ENCODE assay signal across 21 cellular contexts in the genomic region with DNA sequence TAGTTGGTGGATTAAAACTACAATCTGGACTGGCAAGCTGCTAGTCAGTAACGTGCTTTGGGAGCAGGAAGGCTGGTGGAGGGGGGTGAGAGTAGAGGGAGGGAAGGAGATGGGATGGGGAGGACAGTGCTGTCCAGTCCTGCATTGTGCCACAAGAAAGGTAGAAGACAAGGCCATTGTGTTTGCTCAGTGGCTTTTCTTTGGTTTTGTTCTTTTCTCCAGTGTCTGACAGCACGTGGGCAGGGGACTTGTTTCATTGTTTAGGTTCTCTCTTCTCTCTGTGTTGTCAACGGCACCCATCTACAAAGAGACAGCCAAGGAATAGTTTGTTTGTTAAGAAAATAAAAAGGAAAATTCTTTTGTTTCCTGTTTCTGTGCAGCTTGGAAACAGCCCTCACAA.
A peak's percentile ranks its signal among the peaks of the same experiment; 100 is the strongest.
DNase-seq lines count a peak whose midpoint lies in the region; FAIRE-seq and TF ChIP-seq lines count a peak whose summit lies in the region.
"Had no signal": no experiment of that assay in that cellular context is flagged by ENCODE, and none has a peak within 500 bp of the region (broad histone marks: within the 10 kb centered on the region; RNA-seq: fewer than 3 reads in every experiment).

No MANE protein-coding gene starts in this region.

- H3K36me3 ChIP-seq in endothelial cell of umbilical vein (ENCODE audit: control insufficient read depth in 2 of 2, extremely low read depth in 1 of 2, insufficient read depth in 2 of 2, low read length in 2 of 2) (no peaks in the 10 kb centered on the region), OCI-LY7 (ENCODE audit: insufficient read depth, low read length) (no peaks in the 10 kb centered on the region)
- H3K36me3 ChIP-seq: BLaER1 treated with 17β-estradiol and CSF1 and Interleukin-3, amounts not matched to agents 10 nM and 100 nM had no signal

- no peak for TF ChIP-seq POLR2A in endothelial cell of umbilical vein (IDR thresholded peaks at IDR 0.05; ENCODE audit: low read depth, low read length)

- H4K20me1 ChIP-seq in endothelial cell of umbilical vein (replicated peaks; ENCODE audit: control insufficient read depth, extremely low read depth, insufficient read depth, low read length) (no peaks in the 10 kb centered on the region), OCI-LY7 (ENCODE audit: insufficient read depth, low read length) (no peaks in the 10 kb centered on the region)
- H4K20me1 ChIP-seq: BLaER1 treated with 17β-estradiol and CSF1 and Interleukin-3, amounts not matched to agents 10 nM and 100 nM had no signal

- POLR2A ChIA-PET in endothelial cell of umbilical vein (lab: Charles Lee) = no interaction called here
- POLR2A ChIA-PET in OCI-LY7 (lab: Charles Lee) = no interaction called here

- intact Hi-C loops in endothelial cell of umbilical vein (cut with micrococcal nuclease) = no loop called here
- intact Hi-C loops in OCI-LY7 (cut with micrococcal nuclease; ENCODE audit: unreplicated experiment) = no loop called here

- H3K4me1 ChIP-seq in endothelial cell of umbilical vein (ENCODE audit: control insufficient read depth, extremely low read depth, insufficient read depth, low read length) (no peaks in the 10 kb centered on the region), OCI-LY7 (ENCODE audit: insufficient read depth, low read length, poor library complexity, severe bottlenecking) (no peaks in the 10 kb centered on the region)
- H3K4me1 ChIP-seq: A549, Caco-2 had no signal

- DNase-seq in NCI-H82 (lab: John Stamatoyannopoulos, UW) (peak; percentile 44), NCI-H82 treated with DMSO at 0.1 percent for 48 hours (lab: John Stamatoyannopoulos, UW; ENCODE audit: unreplicated experiment) (no peak), endothelial cell of umbilical vein (ENCODE audit: low read depth, low spot score) (no peak), retina (peak; percentile 62), caudate nucleus (lab: John Stamatoyannopoulos, UW) (no peak), OCI-LY7 (ENCODE audit: low spot score) (no peak)
- DNase-seq: AML-193; Caco-2; Calu3; CD4-positive, alpha-beta T cell; CD8-positive, alpha-beta T cell; DMS79 treated with DMSO at 0.1 percent for 48 hours; GF-D8 had no signal

- H3K9me1 ChIP-seq in endothelial cell of umbilical vein (replicated peaks; ENCODE audit: control insufficient read depth, extremely low read depth, insufficient read depth, low read length) = no peaks in the 10 kb centered on the region

- dilution Hi-C loops in endothelial cell of umbilical vein (cut with MboI; ENCODE audit: extremely low pct_ligation_motif_present, low sequenced_read_pairs) = no loop called here

- H2AFZ ChIP-seq in endothelial cell of umbilical vein (ENCODE audit: low read depth, low read length) = no peak overlapping the region
- no peak overlapping the region for H2AFZ ChIP-seq in OCI-LY7 (ENCODE audit: low read length)

- no peak for TF ChIP-seq CTCF in endothelial cell of umbilical vein (IDR thresholded peaks at IDR 0.05; ENCODE audit: extremely low read depth in 1 of 2, insufficient read depth in 1 of 2, low read depth in 1 of 2, low read length in 2 of 2)
- no peak for TF ChIP-seq CTCF in OCI-LY7 (conservative IDR thresholded peaks at IDR 0.05; ENCODE audit: low read length)

- H3K4me3 ChIP-seq in endothelial cell of umbilical vein (replicated peaks in 1 of 3; ENCODE audit: insufficient read depth in 1 of 3, low read depth in 1 of 3, low read length in 3 of 3) (no peak overlapping the region), OCI-LY7 (ENCODE audit: low read depth, low read length, poor library complexity, severe bottlenecking) (no peak overlapping the region)
- H3K4me3 ChIP-seq: A549; BLaER1 treated with 17β-estradiol and CSF1 and Interleukin-3, amounts not matched to agents 10 nM and 100 nM had no signal

- CTCF ChIA-PET in endothelial cell of umbilical vein (lab: Charles Lee) (no interaction called here), OCI-LY7 (lab: Charles Lee; ENCODE audit: unreplicated experiment) (no interaction called here)

- FAIRE-seq in endothelial cell of umbilical vein (lab: Jason Lieb, UNC) = peak; percentile 24
- FAIRE-seq: A549, D721Med, G401.6, GM12891, GM19239 had no signal

- H3K79me2 ChIP-seq in endothelial cell of umbilical vein (ENCODE audit: control insufficient read depth, insufficient read depth, low read length) = no peaks in the 10 kb centered on the region
- H3K79me2 ChIP-seq in OCI-LY7 (ENCODE audit: insufficient read depth, low read depth, low read length) = no peaks in the 10 kb centered on the region

- H3K9me2 ChIP-seq in OCI-LY7 (ENCODE audit: insufficient read depth, low read length) = no peaks in the 10 kb centered on the region

- BruUV-seq in endothelial cell of umbilical vein (replicated peaks; lab: Mats Ljungman, UMichigan) (no TSS peak), OCI-LY7 (replicated peaks; lab: Mats Ljungman, UMichigan) (no TSS peak)

- no peak overlapping the region for H3K27ac ChIP-seq in endothelial cell of umbilical vein (ENCODE audit: insufficient read depth, low read depth, low read length)
- no peak overlapping the region for H3K27ac ChIP-seq in caudate nucleus (ENCODE audit: low read depth, low read length)
- no peak overlapping the region for H3K27ac ChIP-seq in OCI-LY7 (ENCODE audit: low read depth, low read length, poor library complexity, severe bottlenecking)
- H3K27ac ChIP-seq: 22Rv1; A549; BLaER1 treated with 17β-estradiol and CSF1 and Interleukin-3, amounts not matched to agents 10 nM and 100 nM; C4-2B had no signal

- H3K9ac ChIP-seq in endothelial cell of umbilical vein (replicated peaks; ENCODE audit: extremely low read depth, insufficient read depth, low read length) = no peak overlapping the region
- H3K9ac ChIP-seq: BLaER1 treated with 17β-estradiol and CSF1 and Interleukin-3, amounts not matched to agents 10 nM and 100 nM had no signal

- H3K9me3 ChIP-seq in endothelial cell of umbilical vein (replicated peaks; ENCODE audit: control insufficient read depth, insufficient read depth, low read length) (no peaks in the 10 kb centered on the region), OCI-LY7 (ENCODE audit: low read length) (no peaks in the 10 kb centered on the region)
- H3K9me3 ChIP-seq: A549; BLaER1 treated with 17β-estradiol and CSF1 and Interleukin-3, amounts not matched to agents 10 nM and 100 nM; Caco-2 had no signal

- no peaks in the 10 kb centered on the region for H3K27me3 ChIP-seq in endothelial cell of umbilical vein (ENCODE audit: control insufficient read depth in 2 of 2, insufficient read depth in 2 of 2, low read length in 2 of 2)
- H3K27me3 ChIP-seq: BLaER1 treated with 17β-estradiol and CSF1 and Interleukin-3, amounts not matched to agents 10 nM and 100 nM had no signal

- H3K4me2 ChIP-seq in endothelial cell of umbilical vein (ENCODE audit: insufficient read depth, low read length) (no peak overlapping the region), OCI-LY7 (ENCODE audit: low read length) (no peak overlapping the region)
- H3K4me2 ChIP-seq: A549; BLaER1 treated with 17β-estradiol and CSF1 and Interleukin-3, amounts not matched to agents 10 nM and 100 nM had no signal

TF ChIP-seq in endothelial cell of umbilical vein, 7 proteins besides CTCF, POLR2A, EP300 and RAD21:
- TF ChIP-seq, protein P1, sequence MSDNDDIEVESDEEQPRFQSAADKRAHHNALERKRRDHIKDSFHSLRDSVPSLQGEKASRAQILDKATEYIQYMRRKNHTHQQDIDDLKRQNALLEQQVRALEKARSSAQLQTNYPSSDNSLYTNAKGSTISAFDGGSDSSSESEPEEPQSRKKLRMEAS (IDR thresholded peaks at IDR 0.05; ENCODE audit: insufficient read depth, insufficient read length) = no peak
- TF ChIP-seq FOS (IDR thresholded peaks at IDR 0.05; ENCODE audit: borderline replicate concordance, insufficient read depth, low read length) (no peak), GATA2 (IDR thresholded peaks at IDR 0.05; ENCODE audit: insufficient read depth, insufficient read length, low read depth, low read length) (no peak), POLR2AphosphoS5 (IDR thresholded peaks at IDR 0.05; ENCODE audit: insufficient read depth, low read depth, low read length) (no peak), EZH2 (IDR thresholded peaks at IDR 0.05; ENCODE audit: borderline replicate concordance, low read depth, low read length, severe bottlenecking) (no peak), MYC (IDR thresholded peaks at IDR 0.05; ENCODE audit: low read depth, low read length) (no peak), JUN (IDR thresholded peaks at IDR 0.05; ENCODE audit: borderline replicate concordance, insufficient read depth, insufficient read length, low read depth) (no peak)

Comparison
In these comparisons a context has a peak if more than half of its experiments do, and no peak if none do; other contexts are left out.
1. DNase-seq: peak in NCI-H82 (single experiment) and retina (single experiment); none in NCI-H82 treated with DMSO at 0.1 percent for 48 hours (single experiment), endothelial cell of umbilical vein (single experiment), caudate nucleus (0 of 61) and OCI-LY7 (single experiment).